In the genomic region with DNA sequence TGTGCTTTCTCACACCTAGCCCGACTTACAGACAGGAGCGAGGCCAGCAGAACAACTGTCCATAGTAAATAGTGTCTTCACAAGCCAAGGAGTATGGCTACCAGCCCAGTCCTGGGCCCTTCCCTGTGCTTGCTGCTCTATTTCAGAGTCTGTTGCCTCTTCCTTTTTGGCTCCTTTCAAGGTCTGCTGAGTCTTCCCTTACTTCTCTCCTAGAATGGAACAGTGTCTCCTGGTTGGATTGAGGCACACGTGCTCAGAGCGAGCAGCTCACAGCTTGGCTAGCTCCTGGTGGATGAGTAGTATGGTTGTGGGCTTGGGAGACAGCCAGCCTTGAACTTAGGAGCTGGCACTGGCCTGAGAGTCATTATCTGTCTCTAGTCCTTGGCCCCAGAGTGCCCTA, we compare ENCODE assay signal across 20 cellular contexts.
"Had no signal": no experiment of that assay in that cellular context is flagged by ENCODE, and none has a peak within 500 bp of the region (broad histone marks: within the 10 kb centered on the region; RNA-seq: fewer than 3 reads in every experiment).

No MANE protein-coding gene starts in this region.

- H3K4me3 ChIP-seq: left ventricle myocardium inferior, lower lobe of right lung, right atrium auricular region, sigmoid colon, skin epidermis, suprapubic skin, thyroid gland, uterus had no signal

- ATAC-seq: left cardiac atrium; lower lobe of right lung; natural killer cell treated with Interleukin-12 subunit alpha and Interleukin-12 subunit beta and Interleukin-15 and Interleukin-18, amount 100 ng/mL, for 72 hours; stimulated activated effector memory CD8-positive, alpha-beta T cell treated with anti-CD3 and anti-CD28 coated beads, Interleukin-12 subunit alpha, Interleukin-12 subunit beta, amount 100 ng/mL, for 72 hours; stimulated activated naive CD8-positive, alpha-beta T cell treated with anti-CD3 and anti-CD28 coated beads, Interleukin-15, Interleukin-2, amounts not matched to agents 100 U/mL and 50 U/mL, for 24 hours had no signal

- H3K27me3 Mint-ChIP-seq: memory B cell; natural killer cell treated with Interleukin-12 subunit alpha and Interleukin-12 subunit beta and Interleukin-15 and Interleukin-18, amount 100 ng/mL, for 72 hours; type B pancreatic cell had no signal

- H3K27ac Mint-ChIP-seq: memory B cell; mesothelial cell of epicardium; natural killer cell treated with Interleukin-12 subunit alpha and Interleukin-12 subunit beta and Interleukin-15 and Interleukin-18, amount 100 ng/mL, for 72 hours; stimulated activated effector memory CD8-positive, alpha-beta T cell treated with anti-CD3 and anti-CD28 coated beads, Interleukin-12 subunit alpha, Interleukin-12 subunit beta, amount 100 ng/mL, for 72 hours; type B pancreatic cell had no signal

- DNase-seq: cerebellar nuclear complex; dermis blood vessel endothelial cell; effector CD4-positive, alpha-beta T cell; kidney; left cardiac atrium; left ventricle myocardium inferior; lower lobe of right lung; sigmoid colon; stimulated activated CD8-positive, alpha-beta memory T cell treated with anti-CD3 and anti-CD28 coated beads, Interleukin-4, amount 100 ng/mL, for 48 hours; stimulated activated naive CD8-positive, alpha-beta T cell treated with anti-CD3 and anti-CD28 coated beads, Interleukin-15, Interleukin-2, amounts not matched to agents 100 U/mL and 50 U/mL, for 24 hours; thyroid gland; uterus had no signal

- H3K36me3 Mint-ChIP-seq: stimulated activated effector memory CD8-positive, alpha-beta T cell treated with anti-CD3 and anti-CD28 coated beads, Interleukin-12 subunit alpha, Interleukin-12 subunit beta, amount 100 ng/mL, for 72 hours had no signal

- H3K9me3 ChIP-seq: lower lobe of right lung, right atrium auricular region, sigmoid colon, suprapubic skin, thyroid gland, uterus had no signal

- H3K4me3 Mint-ChIP-seq: memory B cell; mesothelial cell of epicardium; natural killer cell treated with Interleukin-12 subunit alpha and Interleukin-12 subunit beta and Interleukin-15 and Interleukin-18, amount 100 ng/mL, for 72 hours; stimulated activated effector memory CD8-positive, alpha-beta T cell treated with anti-CD3 and anti-CD28 coated beads, Interleukin-12 subunit alpha, Interleukin-12 subunit beta, amount 100 ng/mL, for 72 hours; type B pancreatic cell had no signal

- H3K9me3 Mint-ChIP-seq: natural killer cell treated with Interleukin-12 subunit alpha and Interleukin-12 subunit beta and Interleukin-15 and Interleukin-18, amount 100 ng/mL, for 72 hours had no signal

- H3K27ac ChIP-seq: left ventricle myocardium inferior, lower lobe of right lung, right atrium auricular region, sigmoid colon, skin epidermis, suprapubic skin, thyroid gland, uterus had no signal

- H3K27me3 ChIP-seq: right atrium auricular region, sigmoid colon, suprapubic skin, thyroid gland, uterus had no signal

- H3K36me3 ChIP-seq: lower lobe of right lung, right atrium auricular region, suprapubic skin, thyroid gland, uterus had no signal

- H3K4me1 ChIP-seq: left ventricle myocardium inferior, lower lobe of right lung, right atrium auricular region, suprapubic skin, thyroid gland, uterus had no signal
